Comparison of ENCODE assay signal across 27 cellular contexts in genomic region chr16:9594047-9594446, GRCh38.
"Had no signal": no experiment of that assay in that cellular context is flagged by ENCODE, and none has a peak within 500 bp of the region (broad histone marks: within the 10 kb centered on the region; RNA-seq: fewer than 3 reads in every experiment).

No MANE protein-coding gene starts in this region.

- DNase-seq: stimulated activated CD4-positive, alpha-beta T cell treated with anti-CD3 and anti-CD28 coated beads, Interleukin-2, amount 100 ng/mL, for 48 hours; stimulated activated CD4-positive, alpha-beta T cell treated with anti-CD3 and anti-CD28 coated beads, Interleukin-4, amount 100 ng/mL, for 1 hour; stimulated activated CD4-positive, alpha-beta T cell treated with anti-CD3 and anti-CD28 coated beads, Interleukin-4, amount 100 ng/mL, for 24 hours; stimulated activated CD4-positive, alpha-beta T cell treated with anti-CD3 and anti-CD28 coated beads, Interleukin-4, amount 100 ng/mL, for 4 hours; stimulated activated CD8-positive, alpha-beta memory T cell treated with anti-CD3 and anti-CD28 coated beads, Interleukin-4, amount 100 ng/mL, for 48 hours; stimulated activated naive B cell treated with anti-CD40 and anti-IgM and Interleukin-4, amounts not matched to agents 10 μg/mL and 1 μg/mL and 100 μg/mL, for 72 hours; stimulated activated naive CD4-positive, alpha-beta T cell; stimulated activated naive CD4-positive, alpha-beta T cell treated with Interleukin-2 at 50 U/mL for 16 hours; stimulated activated naive CD8-positive, alpha-beta T cell treated with anti-CD3 and anti-CD28 coated beads, Interleukin-15, amount 100 ng/mL, for 72 hours; stimulated activated naive CD8-positive, alpha-beta T cell treated with anti-CD3 and anti-CD28 coated beads, Interleukin-15, Interleukin-2, amounts not matched to agents 100 U/mL and 50 U/mL, for 24 hours; stomach; substantia nigra; testis; thyroid gland; tibial artery; transverse colon; trophoblast cell; upper lobe of left lung; upper lobe of right lung; uterus had no signal

- H3K27me3 ChIP-seq: testis, thyroid gland, tibial nerve, transverse colon, upper lobe of left lung, upper lobe of right lung, uterus, vagina had no signal

- ATAC-seq: stimulated activated effector memory CD8-positive, alpha-beta T cell treated with anti-CD3 and anti-CD28 coated beads, Interleukin-12 subunit alpha, Interleukin-12 subunit beta, amount 100 ng/mL, for 72 hours; stimulated activated memory B cell treated with anti-CD40 and anti-IgM and Interleukin-4, amounts not matched to agents 10 μg/mL and 1 μg/mL and 100 μg/mL, for 72 hours; stimulated activated naive B cell treated with anti-CD40 and anti-IgM and Interleukin-4, amounts not matched to agents 10 μg/mL and 1 μg/mL and 100 μg/mL, for 72 hours; stimulated activated naive CD8-positive, alpha-beta T cell treated with anti-CD3 and anti-CD28 coated beads, Interleukin-15, amount 100 ng/mL, for 72 hours; stimulated activated naive CD8-positive, alpha-beta T cell treated with anti-CD3 and anti-CD28 coated beads, Interleukin-15, Interleukin-2, amounts not matched to agents 100 U/mL and 50 U/mL, for 24 hours; upper lobe of right lung had no signal

- H3K4me3 ChIP-seq: stomach, suprapubic skin, testis, thoracic aorta, thyroid gland, tibial artery, tibial nerve, transverse colon, upper lobe of left lung, upper lobe of right lung, uterus, vagina had no signal

- H3K4me1 ChIP-seq: stomach, suprapubic skin, testis, thyroid gland, tibial artery, tibial nerve, transverse colon, upper lobe of left lung, upper lobe of right lung, uterus, vagina had no signal

- FAIRE-seq: urothelium cell line had no signal

- H3K9me3 ChIP-seq: stomach, suprapubic skin, testis, thoracic aorta, thyroid gland, tibial artery, tibial nerve, transverse colon, upper lobe of left lung, upper lobe of right lung, uterus, vagina had no signal

- H3K36me3 ChIP-seq: stomach, suprapubic skin, thoracic aorta, thyroid gland, tibial artery, tibial nerve, transverse colon, upper lobe of left lung, upper lobe of right lung, uterus, vagina had no signal

- H3K27ac ChIP-seq: stomach, suprapubic skin, testis, thoracic aorta, thyroid gland, tibial artery, tibial nerve, transverse colon, upper lobe of left lung, upper lobe of right lung, uterus, vagina had no signal
